8 cellular contexts compared by ENCODE assay signal in genomic region chr3:117278424-117279190, GRCh38.
DNase-seq lines count a peak whose midpoint lies in the region; ATAC-seq and TF ChIP-seq lines count a peak whose summit lies in the region.

No MANE protein-coding gene starts in this region.

- no peak overlapping the region for H3K27ac ChIP-seq in CD4-positive, alpha-beta T cell (ENCODE audit: low read depth, low read length)

- no peaks in the 10 kb centered on the region for H3K27me3 ChIP-seq in Caco-2 (replicated peaks; ENCODE audit: control insufficient read depth, insufficient read depth, low read length)
- no peaks in the 10 kb centered on the region for H3K27me3 ChIP-seq in CD4-positive, alpha-beta T cell (ENCODE audit: control insufficient read depth, insufficient read depth, low read length)

- no peaks in the 10 kb centered on the region; the same call in 1 of the 2 replicates for H3K9me3 ChIP-seq in Caco-2
- H3K9me3 ChIP-seq in CD4-positive, alpha-beta T cell (ENCODE audit: control insufficient read depth, low read length) = no peaks in the 10 kb centered on the region

- peak overlapping the region; percentile 8 for H3K27ac Mint-ChIP-seq in Caco-2 (ENCODE audit: unreplicated experiment)
- H3K27ac Mint-ChIP-seq in activated T-cell treated with anti-CD3 and anti-CD28 coated beads, Interleukin-2, amount 50 U/mL, for 72 hours = no peak overlapping the region
- H3K27ac Mint-ChIP-seq in CD4-positive, alpha-beta T cell = no peak overlapping the region

- DNase-seq in Caco-2 (peak; percentile 40 to 46), fibroblast of the aortic adventitia (ENCODE audit: low read depth) (peak; percentile 1), UCSD-AML1 (lab: John Stamatoyannopoulos, UW; ENCODE audit: unreplicated experiment) (no peak), NCI-H187 treated with DMSO at 0.1 percent for 48 hours (lab: John Stamatoyannopoulos, UW) (no peak)
- DNase-seq in activated T-cell treated with anti-CD3 and anti-CD28 coated beads, Interleukin-2, amount 50 U/mL, for 72 hours = no peak
- DNase-seq in CD4-positive, alpha-beta T cell = no peak

- TF ChIP-seq CTCF in Caco-2 (IDR thresholded peaks at IDR 0.05; ENCODE audit: insufficient read depth in 1 of 2, low read depth in 1 of 2, low read length in 1 of 2, severe bottlenecking in 1 of 2, unreplicated experiment in 1 of 2) (no peak), fibroblast of the aortic adventitia (IDR thresholded peaks at IDR 0.05; ENCODE audit: insufficient read depth, low read length) (no peak)
- no peak for TF ChIP-seq CTCF in CD4-positive, alpha-beta T cell (IDR thresholded peaks at IDR 0.05)

- H3K36me3 ChIP-seq in Caco-2 (ENCODE audit: control insufficient read depth, insufficient read depth, low read length) = no peaks in the 10 kb centered on the region

- CTCF ChIA-PET in Caco-2 (lab: Charles Lee) = no interaction called here
- CTCF ChIA-PET in CD4-positive, alpha-beta T cell (lab: Charles Lee) = no interaction called here

- peaks cover 15% of the 10 kb centered on the region for H3K4me1 Mint-ChIP-seq in Caco-2 (ENCODE audit: low read depth, unreplicated experiment)
- no peaks in the 10 kb centered on the region for H3K4me1 Mint-ChIP-seq in activated T-cell treated with anti-CD3 and anti-CD28 coated beads, Interleukin-2, amount 50 U/mL, for 72 hours (ENCODE audit: low read depth)
- H3K4me1 Mint-ChIP-seq in CD4-positive, alpha-beta T cell (ENCODE audit: low read depth) = no peaks in the 10 kb centered on the region

- H3K27me3 Mint-ChIP-seq in Caco-2 (ENCODE audit: insufficient read depth, unreplicated experiment) = peaks cover 2% of the 10 kb centered on the region
- H3K27me3 Mint-ChIP-seq in activated T-cell treated with anti-CD3 and anti-CD28 coated beads, Interleukin-2, amount 50 U/mL, for 72 hours (ENCODE audit: low read depth) = no peaks in the 10 kb centered on the region
- H3K27me3 Mint-ChIP-seq in CD4-positive, alpha-beta T cell = no peaks in the 10 kb centered on the region

- peak; percentile 76 for ATAC-seq in GM21367 (IDR thresholded peaks at IDR 0.05; ENCODE audit: unreplicated experiment)
- ATAC-seq in HG03565 (IDR thresholded peaks at IDR 0.05; ENCODE audit: unreplicated experiment) = peak; percentile 89
- ATAC-seq in activated T-cell treated with anti-CD3 and anti-CD28 coated beads, Interleukin-2, amount 50 U/mL, for 72 hours (replicated peaks in 1 of 2) = no peak
- no peak for ATAC-seq in CD4-positive, alpha-beta T cell (ENCODE audit: poor library complexity)

- no TSS peak for BruUV-seq in Caco-2 (replicated peaks; lab: Mats Ljungman, UMichigan)

- no peak overlapping the region for H3K4me3 Mint-ChIP-seq in Caco-2 (ENCODE audit: unreplicated experiment)
- no peak overlapping the region for H3K4me3 Mint-ChIP-seq in activated T-cell treated with anti-CD3 and anti-CD28 coated beads, Interleukin-2, amount 50 U/mL, for 72 hours
- no peak overlapping the region for H3K4me3 Mint-ChIP-seq in CD4-positive, alpha-beta T cell

- H3K4me1 ChIP-seq in Caco-2 = peaks cover 11% of the 10 kb centered on the region; the same call in 1 of the 2 replicates

- peaks cover 7% of the 10 kb centered on the region for H3K9me3 Mint-ChIP-seq in Caco-2 (ENCODE audit: unreplicated experiment)
- H3K9me3 Mint-ChIP-seq in activated T-cell treated with anti-CD3 and anti-CD28 coated beads, Interleukin-2, amount 50 U/mL, for 72 hours = peaks cover 9% of the 10 kb centered on the region in 2 donors
- peaks cover 2% of the 10 kb centered on the region for H3K9me3 Mint-ChIP-seq in CD4-positive, alpha-beta T cell

- H3K4me3 ChIP-seq in Caco-2 (ENCODE audit: low read depth, low read length) (no peak overlapping the region), fibroblast of the aortic adventitia (ENCODE audit: low read depth, low read length) (no peak overlapping the region)

- POLR2A ChIA-PET in Caco-2 (lab: Charles Lee) = interaction anchor here (1.3 kb wide), 1 partner anchor 17 kb away, joined by 5 read pairs; no protein-coding TSS in a partner anchor
- POLR2A ChIA-PET in CD4-positive, alpha-beta T cell (lab: Charles Lee) = no interaction called here

- intact Hi-C loops in Caco-2 (cut with micrococcal nuclease; ENCODE audit: unreplicated experiment) = loop anchor here (1.0 kb wide), 1 partner anchor 16 kb away; no protein-coding TSS in a partner anchor
- intact Hi-C loops in CD4-positive, alpha-beta T cell (cut with DNase I, micrococcal nuclease) = no loop called here

- no peaks in the 10 kb centered on the region for H3K36me3 Mint-ChIP-seq in Caco-2 (ENCODE audit: insufficient read depth, unreplicated experiment)
- no peaks in the 10 kb centered on the region for H3K36me3 Mint-ChIP-seq in activated T-cell treated with anti-CD3 and anti-CD28 coated beads, Interleukin-2, amount 50 U/mL, for 72 hours (ENCODE audit: insufficient read depth in 2 of 2)
- H3K36me3 Mint-ChIP-seq in CD4-positive, alpha-beta T cell (ENCODE audit: low read depth) = no peaks in the 10 kb centered on the region

Comparison
In these comparisons a context has a peak if more than half of its experiments do, and no peak if none do; other contexts are left out.
1. DNase-seq: peak in Caco-2 (2 of 2) and fibroblast of the aortic adventitia (single experiment); none in activated T-cell treated with anti-CD3 and anti-CD28 coated beads, Interleukin-2, amount 50 U/mL, for 72 hours (0 of 2), CD4-positive, alpha-beta T cell (0 of 10), UCSD-AML1 (single experiment) and NCI-H187 treated with DMSO at 0.1 percent for 48 hours (single experiment).
2. ATAC-seq: peak in GM21367 (single experiment) and HG03565 (single experiment); none in activated T-cell treated with anti-CD3 and anti-CD28 coated beads, Interleukin-2, amount 50 U/mL, for 72 hours (0 of 2) and CD4-positive, alpha-beta T cell (single experiment).